Comparison of ENCODE assay signal across 9 cellular contexts in genomic region chr15:44550256-44550655, GRCh38. TPM values are rescaled to one million over a fixed set of nuclear protein-coding genes. Genes with fewer than 3 reads are reported as not detected.
DNase-seq lines count a peak whose midpoint lies in the region; ATAC-seq and TF ChIP-seq lines count a peak whose summit lies in the region.
"Had no signal": no experiment of that assay in that cellular context is flagged by ENCODE, and none has a peak within 500 bp of the region (broad histone marks: within the 10 kb centered on the region; RNA-seq: fewer than 3 reads in every experiment).

No MANE protein-coding gene starts in this region.

- CTCF ChIA-PET in activated CD4-positive, alpha-beta T cell treated with anti-CD3 and anti-CD28 coated beads for 36 hours (lab: Charles Lee): interaction anchor here (0.6 to 0.7 kb wide), 4 partner anchors 8 to 231 kb away, joined by 3 to 4 read pairs (median 3); no protein-coding TSS in a partner anchor

- no peak overlapping the region for H2AFZ ChIP-seq in fibroblast of lung (ENCODE audit: low read length)

- peak; percentile 15 to 26 for TF ChIP-seq CTCF in fibroblast of lung (conservative IDR thresholded peaks at IDR 0.05 in 1 of 2, IDR thresholded peaks at IDR 0.05 in 1 of 2; ENCODE audit: low read depth in 1 of 2, low read length in 2 of 2)
- TF ChIP-seq CTCF in uterus (IDR thresholded peaks at IDR 0.05): peak in 2 of 4 experiments; percentile 9 to 17

- H3K9me3 ChIP-seq in fibroblast of lung (ENCODE audit: control insufficient read depth, insufficient read depth, low read depth, low read length): no peaks in the 10 kb centered on the region
- H3K9me3 ChIP-seq in uterus: no peaks in the 10 kb centered on the region

- H3K4me3 Mint-ChIP-seq in activated CD4-positive, alpha-beta T cell treated with anti-CD3 and anti-CD28 coated beads, Interleukin-2, amount 10 ng/mL, durations not matched to agents 24 days and 14 days: no peak overlapping the region
- H3K4me3 Mint-ChIP-seq in activated CD4-positive, alpha-beta T cell treated with anti-CD3 and anti-CD28 coated beads for 36 hours: no peak overlapping the region
- no peak overlapping the region for H3K4me3 Mint-ChIP-seq in stimulated activated effector memory CD8-positive, alpha-beta T cell treated with anti-CD3 and anti-CD28 coated beads, Interleukin-12 subunit alpha, Interleukin-12 subunit beta, amount 100 ng/mL, for 72 hours

- peaks cover 43% of the 10 kb centered on the region for H3K79me2 ChIP-seq in fibroblast of lung (ENCODE audit: control insufficient read depth, insufficient read depth, low read length)

- H4K20me1 ChIP-seq in fibroblast of lung (ENCODE audit: control insufficient read depth, extremely low read depth, insufficient read depth, low read length): no peaks in the 10 kb centered on the region

- H3K27ac ChIP-seq in fibroblast of lung (ENCODE audit: insufficient read depth, low read length): no peak overlapping the region
- no peak overlapping the region for H3K27ac ChIP-seq in uterus
- no peak overlapping the region for H3K27ac ChIP-seq in substantia nigra (ENCODE audit: low read depth, low read length, poor library complexity, severe bottlenecking)

- no peak for ATAC-seq in activated CD4-positive, alpha-beta T cell treated with anti-CD3 and anti-CD28 coated beads for 36 hours
- no peak for ATAC-seq in stimulated activated effector memory CD8-positive, alpha-beta T cell treated with anti-CD3 and anti-CD28 coated beads, Interleukin-12 subunit alpha, Interleukin-12 subunit beta, amount 100 ng/mL, for 72 hours

- no peak for DNase-seq in activated CD4-positive, alpha-beta T cell treated with anti-CD3 and anti-CD28 coated beads, Interleukin-2, amount 10 ng/mL, durations not matched to agents 24 days and 14 days
- no peak for DNase-seq in activated CD4-positive, alpha-beta T cell treated with anti-CD3 and anti-CD28 coated beads for 36 hours
- peak; percentile 47 for DNase-seq in RPMI7951 (ENCODE audit: low read depth)
- peak; percentile 56 to 62 for DNase-seq in fibroblast of lung (ENCODE audit: low read depth in 2 of 2)
- DNase-seq in stimulated activated effector memory CD8-positive, alpha-beta T cell treated with anti-CD3 and anti-CD28 coated beads, Interleukin-12 subunit alpha, Interleukin-12 subunit beta, amount 100 ng/mL, for 72 hours (ENCODE audit: low spot score in 2 of 2): no peak
- DNase-seq in uterus: no peak
- DNase-seq in substantia nigra (lab: John Stamatoyannopoulos, UW): no peak
- no peak for DNase-seq in DMS79 treated with DMSO at 0.1 percent for 48 hours (lab: John Stamatoyannopoulos, UW)
- DNase-seq: SHP77 had no signal

- H3K4me3 ChIP-seq in fibroblast of lung (replicated peaks in 1 of 4; ENCODE audit: control extremely low read depth in 1 of 4, insufficient read depth in 1 of 4, low read depth in 3 of 4, low read length in 4 of 4) (no peak overlapping the region), uterus (no peak overlapping the region)

- H3K4me1 Mint-ChIP-seq in activated CD4-positive, alpha-beta T cell treated with anti-CD3 and anti-CD28 coated beads, Interleukin-2, amount 10 ng/mL, durations not matched to agents 24 days and 14 days: peaks cover 22% of the 10 kb centered on the region
- H3K4me1 Mint-ChIP-seq in activated CD4-positive, alpha-beta T cell treated with anti-CD3 and anti-CD28 coated beads for 36 hours: peaks cover 44% of the 10 kb centered on the region
- no peaks in the 10 kb centered on the region for H3K4me1 Mint-ChIP-seq in stimulated activated effector memory CD8-positive, alpha-beta T cell treated with anti-CD3 and anti-CD28 coated beads, Interleukin-12 subunit alpha, Interleukin-12 subunit beta, amount 100 ng/mL, for 72 hours

- peaks cover 43% of the 10 kb centered on the region for H3K36me3 Mint-ChIP-seq in activated CD4-positive, alpha-beta T cell treated with anti-CD3 and anti-CD28 coated beads, Interleukin-2, amount 10 ng/mL, durations not matched to agents 24 days and 14 days (ENCODE audit: low read depth)
- peaks cover 44% of the 10 kb centered on the region for H3K36me3 Mint-ChIP-seq in activated CD4-positive, alpha-beta T cell treated with anti-CD3 and anti-CD28 coated beads for 36 hours (ENCODE audit: low read depth)
- H3K36me3 Mint-ChIP-seq in stimulated activated effector memory CD8-positive, alpha-beta T cell treated with anti-CD3 and anti-CD28 coated beads, Interleukin-12 subunit alpha, Interleukin-12 subunit beta, amount 100 ng/mL, for 72 hours: peaks cover 91% of the 10 kb centered on the region

- H3K27me3 ChIP-seq in fibroblast of lung (ENCODE audit: control insufficient read depth, insufficient read depth, low read length) (no peaks in the 10 kb centered on the region), uterus (no peaks in the 10 kb centered on the region)

- POLR2A ChIA-PET in activated CD4-positive, alpha-beta T cell treated with anti-CD3 and anti-CD28 coated beads for 36 hours (lab: Charles Lee): interaction anchor here (0.6 to 0.8 kb wide), 3 partner anchors 22 to 123 kb away, joined by 4 to 12 read pairs (median 4); partner anchors contain the start of gene CTDSPL2

- intact Hi-C loops in activated CD4-positive, alpha-beta T cell treated with anti-CD3 and anti-CD28 coated beads, Interleukin-2, amount 10 ng/mL, durations not matched to agents 24 days and 14 days (cut with micrococcal nuclease): no loop called here
- intact Hi-C loops in activated CD4-positive, alpha-beta T cell treated with anti-CD3 and anti-CD28 coated beads for 36 hours (cut with DNase I, micrococcal nuclease): no loop called here
- intact Hi-C loops in uterus (cut with DNase I; ENCODE audit: low total_unique reads): no loop called here

- no peak overlapping the region for H3K4me2 ChIP-seq in fibroblast of lung (ENCODE audit: extremely low read depth, insufficient read depth, low read length)

- H3K4me1 ChIP-seq in fibroblast of lung (ENCODE audit: control insufficient read depth, extremely low read depth, insufficient read depth, low read length) (peaks cover 9% of the 10 kb centered on the region), uterus (no peaks in the 10 kb centered on the region)

- no peaks in the 10 kb centered on the region for H3K9me3 Mint-ChIP-seq in activated CD4-positive, alpha-beta T cell treated with anti-CD3 and anti-CD28 coated beads, Interleukin-2, amount 10 ng/mL, durations not matched to agents 24 days and 14 days
- no peaks in the 10 kb centered on the region for H3K9me3 Mint-ChIP-seq in activated CD4-positive, alpha-beta T cell treated with anti-CD3 and anti-CD28 coated beads for 36 hours (ENCODE audit: low read depth)
- no peaks in the 10 kb centered on the region for H3K9me3 Mint-ChIP-seq in stimulated activated effector memory CD8-positive, alpha-beta T cell treated with anti-CD3 and anti-CD28 coated beads, Interleukin-12 subunit alpha, Interleukin-12 subunit beta, amount 100 ng/mL, for 72 hours

- no peaks in the 10 kb centered on the region for H3K27me3 Mint-ChIP-seq in activated CD4-positive, alpha-beta T cell treated with anti-CD3 and anti-CD28 coated beads, Interleukin-2, amount 10 ng/mL, durations not matched to agents 24 days and 14 days
- no peaks in the 10 kb centered on the region for H3K27me3 Mint-ChIP-seq in activated CD4-positive, alpha-beta T cell treated with anti-CD3 and anti-CD28 coated beads for 36 hours

- no peak for TF ChIP-seq POLR2A in uterus (IDR thresholded peaks at IDR 0.05)

- H3K9ac ChIP-seq in fibroblast of lung (ENCODE audit: insufficient read depth, low read length): no peak overlapping the region

- peaks cover 7% of the 10 kb centered on the region for H3K36me3 ChIP-seq in fibroblast of lung (ENCODE audit: control insufficient read depth, insufficient read depth, low read length)
- H3K36me3 ChIP-seq in uterus: no peaks in the 10 kb centered on the region

- peak overlapping the region; percentile 15 for H3K27ac Mint-ChIP-seq in activated CD4-positive, alpha-beta T cell treated with anti-CD3 and anti-CD28 coated beads, Interleukin-2, amount 10 ng/mL, durations not matched to agents 24 days and 14 days
- H3K27ac Mint-ChIP-seq in activated CD4-positive, alpha-beta T cell treated with anti-CD3 and anti-CD28 coated beads for 36 hours: no peak overlapping the region
- H3K27ac Mint-ChIP-seq in stimulated activated effector memory CD8-positive, alpha-beta T cell treated with anti-CD3 and anti-CD28 coated beads, Interleukin-12 subunit alpha, Interleukin-12 subunit beta, amount 100 ng/mL, for 72 hours: peak overlapping the region; percentile 14

RNA-seq across cellular contexts. Expression of gene EIF3J, which starts 13.3 kb away (rescaled TPM):
- total RNA-seq in activated CD4-positive, alpha-beta T cell treated with anti-CD3 and anti-CD28 coated beads, Interleukin-2, amount 10 ng/mL, durations not matched to agents 24 days and 14 days: 161 and 166 TPM in 2 replicates
- 100 to 1,000 TPM; 106 to 143 TPM for total RNA-seq in activated CD4-positive, alpha-beta T cell treated with anti-CD3 and anti-CD28 coated beads for 36 hours
- total RNA-seq in RPMI7951 (2014; rRNA removed; shearing (Covaris generic)): 32.7 and 44.9 TPM in 2 replicates
- total RNA-seq in fibroblast of lung (33.9 and 34.8 TPM in 2 replicates), uterus (10 to 100 TPM; 10.5 to 68.1 (median 45.4) TPM)
- polyA plus RNA-seq in fibroblast of lung: 61.4 and 72.9 TPM in 2 replicates
- 76.6 and 86.6 TPM in 2 replicates for polyA plus RNA-seq in fibroblast of lung (2012)
- 3.5 and 10.5 TPM in 2 replicates for polyA minus RNA-seq in fibroblast of lung (ENCODE audit: low replicate concordance)

Comparison
In these comparisons a context has a peak if more than half of its experiments do, and no peak if none do; other contexts are left out.
1. DNase-seq: peak in RPMI7951 (single experiment) and fibroblast of lung (2 of 2); none in activated CD4-positive, alpha-beta T cell treated with anti-CD3 and anti-CD28 coated beads, Interleukin-2, amount 10 ng/mL, durations not matched to agents 24 days and 14 days (single experiment), activated CD4-positive, alpha-beta T cell treated with anti-CD3 and anti-CD28 coated beads for 36 hours (single experiment), stimulated activated effector memory CD8-positive, alpha-beta T cell treated with anti-CD3 and anti-CD28 coated beads, Interleukin-12 subunit alpha, Interleukin-12 subunit beta, amount 100 ng/mL, for 72 hours (0 of 2), uterus (0 of 2), substantia nigra (0 of 49) and DMS79 treated with DMSO at 0.1 percent for 48 hours (single experiment).